ENCODE assay signal across 27 cellular contexts in the genomic region with DNA sequence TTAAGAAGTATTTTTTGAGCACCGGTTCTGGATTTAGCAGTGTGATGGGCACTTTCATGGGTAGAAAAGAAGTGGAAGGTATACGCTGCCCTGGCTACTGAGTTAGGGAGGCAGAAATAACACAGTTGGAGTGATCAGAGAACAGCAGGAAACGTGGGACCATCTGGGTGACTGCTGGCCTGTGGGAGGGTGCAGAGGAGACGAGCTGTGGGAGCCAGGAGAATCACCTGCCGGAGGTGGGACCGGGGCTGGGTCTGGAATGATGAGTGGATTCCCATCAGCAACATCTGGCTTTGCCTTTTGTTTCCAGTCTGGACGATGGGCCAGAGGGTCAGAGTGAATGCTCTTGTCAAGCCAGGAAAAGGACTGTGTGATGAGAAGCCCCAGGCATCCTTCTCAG.
"Had no signal": no experiment of that assay in that cellular context is flagged by ENCODE, and none has a peak within 500 bp of the region (broad histone marks: within the 10 kb centered on the region; RNA-seq: fewer than 3 reads in every experiment).

No MANE protein-coding gene starts in this region.

- H3K27me3 Mint-ChIP-seq: stimulated activated memory B cell treated with anti-CD40 and anti-IgM and Interleukin-4, amounts not matched to agents 10 μg/mL and 1 μg/mL and 100 μg/mL, for 72 hours; stimulated activated naive CD8-positive, alpha-beta T cell treated with anti-CD3 and anti-CD28 coated beads, Interleukin-15, amount 100 ng/mL, for 72 hours had no signal

- H3K9me3 Mint-ChIP-seq: stimulated activated memory B cell treated with anti-CD40 and anti-IgM and Interleukin-4, amounts not matched to agents 10 μg/mL and 1 μg/mL and 100 μg/mL, for 72 hours had no signal

- H3K9me3 ChIP-seq: left lung, lower lobe of right lung, right atrium auricular region, right lobe of liver, tibial nerve, upper lobe of left lung, vagina had no signal

- H3K27me3 ChIP-seq: right atrium auricular region, right lobe of liver, tibial nerve, upper lobe of left lung, vagina had no signal

- H3K36me3 ChIP-seq: left lung, lower lobe of right lung, right atrium auricular region, right lobe of liver, tibial nerve, upper lobe of left lung, vagina had no signal

- H3K4me3 Mint-ChIP-seq: immature natural killer cell; naive thymus-derived CD8-positive, alpha-beta T cell; nephron; stimulated activated memory B cell treated with anti-CD40 and anti-IgM and Interleukin-4, amounts not matched to agents 10 μg/mL and 1 μg/mL and 100 μg/mL, for 72 hours; stimulated activated naive CD8-positive, alpha-beta T cell treated with anti-CD3 and anti-CD28 coated beads, Interleukin-15, amount 100 ng/mL, for 72 hours had no signal

- H3K36me3 Mint-ChIP-seq: immature natural killer cell; naive thymus-derived CD8-positive, alpha-beta T cell; stimulated activated memory B cell treated with anti-CD40 and anti-IgM and Interleukin-4, amounts not matched to agents 10 μg/mL and 1 μg/mL and 100 μg/mL, for 72 hours had no signal

- H3K4me3 ChIP-seq: left lung, lower lobe of right lung, right atrium auricular region, right lobe of liver, smooth muscle cell, tibial nerve, upper lobe of left lung, vagina had no signal

- DNase-seq: hypothalamus; immature natural killer cell; kidney; left colon; left lung; lower lobe of right lung; mammary epithelial cell; mesenchymal stem cell; naive thymus-derived CD8-positive, alpha-beta T cell; nucleus accumbens; right lobe of liver; stimulated activated CD4-positive, alpha-beta T cell treated with anti-CD3 and anti-CD28 coated beads, Interleukin-1b, Interleukin-23, amount 100 ng/mL, for 48 hours; stimulated activated CD4-positive, alpha-beta T cell treated with anti-CD3 and anti-CD28 coated beads, Interleukin-2, amount 100 ng/mL, for 48 hours; stimulated activated CD4-positive, alpha-beta T cell treated with anti-CD3 and anti-CD28 coated beads, Interleukin-4, amount 100 ng/mL, for 4 hours; stimulated activated CD8-positive, alpha-beta memory T cell treated with anti-CD3 and anti-CD28 coated beads, Interleukin-4, amount 100 ng/mL, for 48 hours; stimulated activated naive CD4-positive, alpha-beta T cell treated with Interleukin-2 at 50 U/mL for 16 hours; stimulated activated naive CD8-positive, alpha-beta T cell treated with anti-CD3 and anti-CD28 coated beads, Interleukin-15, amount 100 ng/mL, for 72 hours; substantia nigra; upper lobe of left lung had no signal

- FAIRE-seq: islet of Langerhans, kidney had no signal

- ATAC-seq: left colon; left lung; lower lobe of right lung; naive thymus-derived CD8-positive, alpha-beta T cell; right lobe of liver; stimulated activated memory B cell treated with anti-CD40 and anti-IgM and Interleukin-4, amounts not matched to agents 10 μg/mL and 1 μg/mL and 100 μg/mL, for 72 hours; stimulated activated naive CD8-positive, alpha-beta T cell treated with anti-CD3 and anti-CD28 coated beads, Interleukin-15, amount 100 ng/mL, for 72 hours had no signal

- H3K4me1 ChIP-seq: left lung, lower lobe of right lung, parathyroid adenoma, right atrium auricular region, right lobe of liver, tibial nerve, upper lobe of left lung had no signal

- H3K27ac ChIP-seq: left lung, lower lobe of right lung, parathyroid adenoma, right atrium auricular region, right lobe of liver, tibial nerve, upper lobe of left lung, vagina had no signal

- H3K4me1 Mint-ChIP-seq: immature natural killer cell; nephron; stimulated activated memory B cell treated with anti-CD40 and anti-IgM and Interleukin-4, amounts not matched to agents 10 μg/mL and 1 μg/mL and 100 μg/mL, for 72 hours had no signal

- H3K27ac Mint-ChIP-seq: immature natural killer cell; naive thymus-derived CD8-positive, alpha-beta T cell; nephron; stimulated activated memory B cell treated with anti-CD40 and anti-IgM and Interleukin-4, amounts not matched to agents 10 μg/mL and 1 μg/mL and 100 μg/mL, for 72 hours had no signal
